ENCODE assay signal across 28 cellular contexts in genomic region chr22:20615533-20616450, GRCh38.
"Had no signal": no experiment of that assay in that cellular context is flagged by ENCODE, and none has a peak within 500 bp of the region (broad histone marks: within the 10 kb centered on the region; RNA-seq: fewer than 3 reads in every experiment).

No MANE protein-coding gene starts in this region.

- H3K4me3 Mint-ChIP-seq: activated CD4-positive, alpha-beta memory T cell treated with anti-CD3 and anti-CD28 coated beads, Interleukin-2, amount 10 ng/mL, durations not matched to agents 7 days and 5 days; activated CD8-positive, alpha-beta memory T cell treated with anti-CD3 and anti-CD28 coated beads, Interleukin-2, amount 10 ng/mL, durations not matched to agents 7 days and 5 days had no signal

- DNase-seq: activated CD4-positive, alpha-beta memory T cell treated with anti-CD3 and anti-CD28 coated beads, Interleukin-2, amount 10 ng/mL, durations not matched to agents 7 days and 5 days; activated CD4-positive, alpha-beta T cell treated with anti-CD3 and anti-CD28 coated beads for 1 hour; activated CD4-positive, alpha-beta T cell treated with anti-CD3 and anti-CD28 coated beads for 48 hours; activated CD4-positive, CD25-positive, alpha-beta regulatory T cell; activated CD8-positive, alpha-beta memory T cell treated with anti-CD3 and anti-CD28 coated beads for 24 hours; activated CD8-positive, alpha-beta memory T cell treated with anti-CD3 and anti-CD28 coated beads, Interleukin-2, amount 10 ng/mL, durations not matched to agents 7 days and 5 days; activated CD8-positive, alpha-beta memory T cell treated with anti-CD3 and anti-CD28 coated beads, Interleukin-2, amount 50 U/mL, for 48 hours; activated effector memory CD4-positive, alpha-beta T cell treated with Interleukin-2 at 50 U/mL for 16 hours; activated naive CD4-positive, alpha-beta T cell treated with Interleukin-2 at 50 U/mL for 16 hours; activated T-cell treated with anti-CD3 and anti-CD28 coated beads, Interleukin-2, amount 50 U/mL, for 48 hours; adrenal gland; body of pancreas; Karpas-422; KBM-7; NCI-H1048; NCI-H1105 treated with DMSO at 0.1 percent for 48 hours; NCI-H1436; NCI-H1694; NCI-H1930; NCI-H2081 treated with DMSO at 0.1 percent for 48 hours; NCI-H345; NCI-H524 treated with DMSO at 0.1 percent for 48 hours; SIG-M5; T1000; WERI-Rb-1 had no signal

- H3K9me3 Mint-ChIP-seq: activated CD4-positive, alpha-beta memory T cell treated with anti-CD3 and anti-CD28 coated beads, Interleukin-2, amount 10 ng/mL, durations not matched to agents 7 days and 5 days; activated naive CD4-positive, alpha-beta T cell treated with anti-CD3 and anti-CD28 coated beads, Interleukin-2, amount 50 U/mL, for 72 hours had no signal

- H3K4me1 Mint-ChIP-seq: activated CD4-positive, alpha-beta memory T cell treated with anti-CD3 and anti-CD28 coated beads, Interleukin-2, amount 10 ng/mL, durations not matched to agents 7 days and 5 days had no signal

- H3K36me3 Mint-ChIP-seq: activated CD8-positive, alpha-beta memory T cell treated with anti-CD3 and anti-CD28 coated beads, Interleukin-2, amount 10 ng/mL, durations not matched to agents 7 days and 5 days; activated naive CD4-positive, alpha-beta T cell treated with anti-CD3 and anti-CD28 coated beads, Interleukin-2, amount 50 U/mL, for 72 hours had no signal

- H3K27ac Mint-ChIP-seq: activated CD4-positive, alpha-beta memory T cell treated with anti-CD3 and anti-CD28 coated beads, Interleukin-2, amount 10 ng/mL, durations not matched to agents 7 days and 5 days; activated CD8-positive, alpha-beta memory T cell treated with anti-CD3 and anti-CD28 coated beads, Interleukin-2, amount 10 ng/mL, durations not matched to agents 7 days and 5 days; activated naive CD4-positive, alpha-beta T cell treated with anti-CD3 and anti-CD28 coated beads, Interleukin-2, amount 50 U/mL, for 72 hours had no signal

- ATAC-seq: activated CD8-positive, alpha-beta memory T cell treated with anti-CD3 and anti-CD28 coated beads, Interleukin-2, amount 10 ng/mL, durations not matched to agents 7 days and 5 days; activated naive CD4-positive, alpha-beta T cell treated with anti-CD3 and anti-CD28 coated beads, Interleukin-2, amount 50 U/mL, for 72 hours; body of pancreas; Panc1; SK-N-SH treated with all-trans-retinoic acid at 6 μM for 48 hours had no signal
